ENCODE assay signal across 14 cellular contexts in genomic region chr4:94827481-94828110, GRCh38.
DNase-seq lines count a peak whose midpoint lies in the region; ATAC-seq, FAIRE-seq and TF ChIP-seq lines count a peak whose summit lies in the region.
"Had no signal": no experiment of that assay in that cellular context is flagged by ENCODE, and none has a peak within 500 bp of the region (broad histone marks: within the 10 kb centered on the region; RNA-seq: fewer than 3 reads in every experiment).

No MANE protein-coding gene starts in this region.

- TF ChIP-seq RAD21 in HepG2 (CRISPR knock-in tag; IDR thresholded peaks at IDR 0.05), result no peak

- intact Hi-C loops in HepG2 (cut with micrococcal nuclease; ENCODE audit: unreplicated experiment), result no loop called here

- H3K9ac ChIP-seq in HepG2 (ENCODE audit: insufficient read depth, low read depth, low read length), result no peak overlapping the region

- H4K20me1 ChIP-seq in HepG2 (ENCODE audit: insufficient read depth, low read length), result no peaks in the 10 kb centered on the region

- 4% methylated on average over 5 of the region's 5 CpGs for WGBS in HepG2 (ENCODE audit: low lambda C conversion rate)

- no peaks in the 10 kb centered on the region for H3K36me3 ChIP-seq in HepG2 (replicated peaks in 1 of 2; ENCODE audit: control insufficient read depth in 1 of 2, insufficient read depth in 2 of 2, low read length in 2 of 2)
- H3K36me3 ChIP-seq: heart left ventricle had no signal

- POLR2A ChIA-PET in HepG2 (lab: Yijun Ruan, JAX), result no interaction called here

- no peak overlapping the region for H3K4me2 ChIP-seq in HepG2 (ENCODE audit: low read depth, low read length)

- CTCF ChIA-PET in HepG2 (lab: Yijun Ruan, JAX; ENCODE audit: low intra/inter-chr PET ratio, low total read pairs), result no interaction called here

- no peak overlapping the region for H3K27ac Mint-ChIP-seq in activated T-cell treated with anti-CD3 and anti-CD28 coated beads, Interleukin-2, amount 50 U/mL, for 24 hours
- no peak overlapping the region for H3K27ac Mint-ChIP-seq in stimulated activated effector memory CD8-positive, alpha-beta T cell treated with anti-CD3 and anti-CD28 coated beads, Interleukin-12 subunit alpha, Interleukin-12 subunit beta, amount 100 ng/mL, for 72 hours

- DNase-seq in activated T-cell treated with anti-CD3 and anti-CD28 coated beads, Interleukin-2, amount 50 U/mL, for 4 hours, result no peak
- DNase-seq in activated T-cell treated with anti-CD3 and anti-CD28 coated beads, Interleukin-2, amount 50 U/mL, for 24 hours, result no peak
- DNase-seq in foreskin keratinocyte, result peak; percentile 80 to 91
- no peak for DNase-seq in stimulated activated effector memory CD8-positive, alpha-beta T cell treated with anti-CD3 and anti-CD28 coated beads, Interleukin-12 subunit alpha, Interleukin-12 subunit beta, amount 100 ng/mL, for 72 hours (ENCODE audit: low spot score in 2 of 2)
- no peak for DNase-seq in HepG2 (ENCODE audit: low spot score)
- DNase-seq in NK-92 (lab: John Stamatoyannopoulos, UW; ENCODE audit: unreplicated experiment), result no peak
- DNase-seq: activated CD4-positive, alpha-beta T cell treated with anti-CD3 and anti-CD28 coated beads for 48 hours; AML-193; heart left ventricle; NCI-H1092 treated with DMSO at 0.1 percent for 48 hours had no signal

- H3K9me3 Mint-ChIP-seq in activated T-cell treated with anti-CD3 and anti-CD28 coated beads, Interleukin-2, amount 50 U/mL, for 4 hours, result no peaks in the 10 kb centered on the region
- no peaks in the 10 kb centered on the region for H3K9me3 Mint-ChIP-seq in activated T-cell treated with anti-CD3 and anti-CD28 coated beads, Interleukin-2, amount 50 U/mL, for 24 hours
- H3K9me3 Mint-ChIP-seq in stimulated activated effector memory CD8-positive, alpha-beta T cell treated with anti-CD3 and anti-CD28 coated beads, Interleukin-12 subunit alpha, Interleukin-12 subunit beta, amount 100 ng/mL, for 72 hours, result no peaks in the 10 kb centered on the region
- H3K9me3 Mint-ChIP-seq: nephron had no signal

- H3K4me3 ChIP-seq in WI38 (ENCODE audit: low read depth, low read length) (peak overlapping the region; percentile 39), HepG2 (replicated peaks in 1 of 3; ENCODE audit: insufficient read depth in 1 of 3, low read depth in 2 of 3, low read length in 3 of 3) (no peak overlapping the region)
- H3K4me3 ChIP-seq: heart left ventricle had no signal

- peaks cover 8% of the 10 kb centered on the region for H3K27me3 ChIP-seq in foreskin keratinocyte
- H3K27me3 ChIP-seq in HepG2 (ENCODE audit: control insufficient read depth in 1 of 2, insufficient read depth in 2 of 2, low read length in 2 of 2), result no peaks in the 10 kb centered on the region

- H2AFZ ChIP-seq in HepG2 (ENCODE audit: low read length), result no peak overlapping the region

- H3K27me3 Mint-ChIP-seq in activated T-cell treated with anti-CD3 and anti-CD28 coated beads, Interleukin-2, amount 50 U/mL, for 4 hours (ENCODE audit: low read depth), result peaks cover 2% of the 10 kb centered on the region
- H3K27me3 Mint-ChIP-seq in activated T-cell treated with anti-CD3 and anti-CD28 coated beads, Interleukin-2, amount 50 U/mL, for 24 hours, result peaks cover 8% of the 10 kb centered on the region

- TF ChIP-seq CTCF in WI38 (IDR thresholded peaks at IDR 0.05; ENCODE audit: low read depth, low read length) (no peak), foreskin keratinocyte (conservative IDR thresholded peaks at IDR 0.05) (no peak), HepG2 (CRISPR knock-in tag; IDR thresholded peaks at IDR 0.05) (no peak)

- in situ Hi-C loops in HepG2 (cut with HindIII; ENCODE audit: extremely low pct_ligation_motif_present, low pct_unique_long_range_greater_than_20kb), result no loop called here

- BruUV-seq in HepG2 (replicated peaks; lab: Mats Ljungman, UMichigan), result no TSS peak

- peak; percentile 14 to 46 for ATAC-seq in activated T-cell treated with anti-CD3 and anti-CD28 coated beads, Interleukin-2, amount 50 U/mL, for 4 hours
- ATAC-seq in foreskin keratinocyte, result peak; percentile 99
- peak; percentile 39 for ATAC-seq in stimulated activated effector memory CD8-positive, alpha-beta T cell treated with anti-CD3 and anti-CD28 coated beads, Interleukin-12 subunit alpha, Interleukin-12 subunit beta, amount 100 ng/mL, for 72 hours
- ATAC-seq in HepG2, result no peak
- ATAC-seq in HG03039 (IDR thresholded peaks at IDR 0.05; ENCODE audit: unreplicated experiment), result no peak
- ATAC-seq: heart left ventricle, Right ventricle myocardium inferior had no signal

- H3K4me3 Mint-ChIP-seq in activated T-cell treated with anti-CD3 and anti-CD28 coated beads, Interleukin-2, amount 50 U/mL, for 4 hours, result no peak overlapping the region
- no peak overlapping the region for H3K4me3 Mint-ChIP-seq in activated T-cell treated with anti-CD3 and anti-CD28 coated beads, Interleukin-2, amount 50 U/mL, for 24 hours
- H3K4me3 Mint-ChIP-seq in stimulated activated effector memory CD8-positive, alpha-beta T cell treated with anti-CD3 and anti-CD28 coated beads, Interleukin-12 subunit alpha, Interleukin-12 subunit beta, amount 100 ng/mL, for 72 hours, result no peak overlapping the region
- H3K4me3 Mint-ChIP-seq: nephron had no signal

- no peaks in the 10 kb centered on the region for H3K36me3 Mint-ChIP-seq in activated T-cell treated with anti-CD3 and anti-CD28 coated beads, Interleukin-2, amount 50 U/mL, for 4 hours (ENCODE audit: insufficient read depth)
- no peaks in the 10 kb centered on the region for H3K36me3 Mint-ChIP-seq in activated T-cell treated with anti-CD3 and anti-CD28 coated beads, Interleukin-2, amount 50 U/mL, for 24 hours (ENCODE audit: low read depth)
- no peaks in the 10 kb centered on the region for H3K36me3 Mint-ChIP-seq in stimulated activated effector memory CD8-positive, alpha-beta T cell treated with anti-CD3 and anti-CD28 coated beads, Interleukin-12 subunit alpha, Interleukin-12 subunit beta, amount 100 ng/mL, for 72 hours

- peak overlapping the region; percentile 72 for H3K27ac ChIP-seq in foreskin keratinocyte
- no peak overlapping the region for H3K27ac ChIP-seq in HepG2 (ENCODE audit: extremely low read length, insufficient read depth, low read length)
- H3K27ac ChIP-seq: heart left ventricle had no signal

- peaks cover 20% of the 10 kb centered on the region for H3K4me1 ChIP-seq in foreskin keratinocyte
- H3K4me1 ChIP-seq in HepG2 (ENCODE audit: insufficient read depth, low read length), result no peaks in the 10 kb centered on the region

- H3K79me2 ChIP-seq in HepG2 (ENCODE audit: insufficient read depth, low read length), result no peaks in the 10 kb centered on the region

- no peaks in the 10 kb centered on the region for H3K4me1 Mint-ChIP-seq in activated T-cell treated with anti-CD3 and anti-CD28 coated beads, Interleukin-2, amount 50 U/mL, for 4 hours (ENCODE audit: low read depth)
- peaks cover 1% of the 10 kb centered on the region for H3K4me1 Mint-ChIP-seq in activated T-cell treated with anti-CD3 and anti-CD28 coated beads, Interleukin-2, amount 50 U/mL, for 24 hours (ENCODE audit: low read depth)
- H3K4me1 Mint-ChIP-seq in stimulated activated effector memory CD8-positive, alpha-beta T cell treated with anti-CD3 and anti-CD28 coated beads, Interleukin-12 subunit alpha, Interleukin-12 subunit beta, amount 100 ng/mL, for 72 hours, result no peaks in the 10 kb centered on the region

- TF ChIP-seq EP300 in HepG2 (IDR thresholded peaks at IDR 0.05; ENCODE audit: low read depth in 2 of 2, low read length in 2 of 2) (no peak), HepG2 (CRISPR knock-in tag; IDR thresholded peaks at IDR 0.05; ENCODE audit: borderline replicate concordance) (no peak)

- no peak for TF ChIP-seq POLR2A in HepG2 (IDR thresholded peaks at IDR 0.05; ENCODE audit: insufficient read depth in 1 of 2, low read depth in 2 of 2, low read length in 2 of 2)

- H3K9me3 ChIP-seq in HepG2 (ENCODE audit: low read length), result no peaks in the 10 kb centered on the region
- H3K9me3 ChIP-seq: heart left ventricle had no signal

- no peak for FAIRE-seq in HepG2 (lab: Jason Lieb, UNC)

TF ChIP-seq in HepG2, 621 proteins besides CTCF, POLR2A, EP300 and RAD21:
- TF ChIP-seq SP1 (IDR thresholded peaks at IDR 0.05) (no peak), SP1 (CRISPR knock-in tag; IDR thresholded peaks at IDR 0.05) (no peak), MNT (IDR thresholded peaks at IDR 0.05) (no peak), CBX5 (CRISPR knock-in tag; IDR thresholded peaks at IDR 0.05; ENCODE audit: borderline replicate concordance) (no peak), ATF7 (IDR thresholded peaks at IDR 0.05) (no peak), ATF7 (CRISPR knock-in tag; IDR thresholded peaks at IDR 0.05) (no peak), ZNF556 (CRISPR knock-in tag; IDR thresholded peaks at IDR 0.05; ENCODE audit: borderline replicate concordance) (no peak)

Comparison
In these comparisons a context has a peak if more than half of its experiments do, and no peak if none do; other contexts are left out.
1. ATAC-seq: peak in activated T-cell treated with anti-CD3 and anti-CD28 coated beads, Interleukin-2, amount 50 U/mL, for 4 hours (2 of 2), foreskin keratinocyte (single experiment) and stimulated activated effector memory CD8-positive, alpha-beta T cell treated with anti-CD3 and anti-CD28 coated beads, Interleukin-12 subunit alpha, Interleukin-12 subunit beta, amount 100 ng/mL, for 72 hours (single experiment); none in HepG2 (single experiment) and HG03039 (single experiment).
2. DNase-seq: peak in foreskin keratinocyte (2 of 2); none in activated T-cell treated with anti-CD3 and anti-CD28 coated beads, Interleukin-2, amount 50 U/mL, for 4 hours (single experiment), activated T-cell treated with anti-CD3 and anti-CD28 coated beads, Interleukin-2, amount 50 U/mL, for 24 hours (single experiment), stimulated activated effector memory CD8-positive, alpha-beta T cell treated with anti-CD3 and anti-CD28 coated beads, Interleukin-12 subunit alpha, Interleukin-12 subunit beta, amount 100 ng/mL, for 72 hours (0 of 2), HepG2 (single experiment) and NK-92 (single experiment).